9 cellular contexts compared by ENCODE assay signal in the genomic region with DNA sequence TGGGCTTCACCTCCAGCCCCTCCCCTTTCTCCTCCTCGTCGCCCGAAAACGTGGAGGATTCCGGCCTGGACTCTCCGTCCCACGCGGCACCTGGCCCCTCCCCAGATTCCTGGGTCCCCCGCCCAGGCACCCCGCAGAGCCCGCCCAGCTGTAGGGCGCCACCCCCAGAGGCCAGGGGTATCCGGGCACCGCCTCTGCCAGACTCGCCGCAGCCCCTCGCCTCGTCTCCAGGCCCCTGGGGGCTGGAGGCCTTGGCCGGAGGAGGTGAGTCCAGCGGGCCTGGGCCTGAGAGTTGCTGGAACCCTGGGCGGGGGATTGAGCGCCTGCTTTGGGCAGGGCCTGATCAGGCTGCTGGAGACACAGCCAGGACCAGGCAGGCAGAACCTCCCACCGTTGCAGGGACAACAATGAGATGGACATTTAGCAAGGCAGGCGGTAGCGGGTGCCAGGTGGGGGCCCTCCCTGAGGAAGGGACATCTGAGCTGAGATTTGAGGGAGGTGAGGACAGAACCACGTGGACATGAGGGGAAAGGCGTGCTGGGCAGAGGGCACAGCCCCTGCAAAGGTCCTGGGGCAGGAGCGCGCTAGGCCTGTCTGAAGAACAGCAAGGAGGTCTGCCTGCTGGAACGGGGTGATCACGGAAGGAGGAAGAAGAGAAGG. TPM values are rescaled to one million over a fixed set of nuclear protein-coding genes. Genes with fewer than 3 reads are reported as not detected.
DNase-seq lines count a peak whose midpoint lies in the region; ATAC-seq and TF ChIP-seq lines count a peak whose summit lies in the region.
"Had no signal": no experiment of that assay in that cellular context is flagged by ENCODE, and none has a peak within 500 bp of the region (broad histone marks: within the 10 kb centered on the region; RNA-seq: fewer than 3 reads in every experiment).

No MANE protein-coding gene starts in this region.

- H3K9me3 ChIP-seq in AG04450 (ENCODE audit: control insufficient read depth, insufficient read depth, low read length) = no peaks in the 10 kb centered on the region; the same call in 1 of the 2 replicates
- no peaks in the 10 kb centered on the region for H3K9me3 ChIP-seq in ectodermal cell (ENCODE audit: control insufficient read depth, low read length)

- H3K4me1 ChIP-seq in ectodermal cell (ENCODE audit: control insufficient read depth, insufficient read depth, low read length) = peaks cover 6% of the 10 kb centered on the region

- POLR2A ChIA-PET in AG04450 (lab: Yijun Ruan, JAX) = interaction anchor here (0.7 kb wide), 1 partner anchor 359 kb away, joined by 3 read pairs; the partner anchor contains the start of gene MVB12A

- H3K4me1 Mint-ChIP-seq in mesothelial cell of epicardium = peaks cover 5% of the 10 kb centered on the region

- H3K36me3 ChIP-seq in ectodermal cell (ENCODE audit: control insufficient read depth, insufficient read depth, low read length) = no peaks in the 10 kb centered on the region

- no peak for TF ChIP-seq RAD21 in Ishikawa (IDR thresholded peaks at IDR 0.05; ENCODE audit: low read depth)

- TF ChIP-seq CTCF in AG04450 (IDR thresholded peaks at IDR 0.05; ENCODE audit: low read depth, low read length) = no peak
- TF ChIP-seq CTCF in mesothelial cell of epicardium (IDR thresholded peaks at IDR 0.05; ENCODE audit: unreplicated experiment) = no peak

- CTCF ChIA-PET in AG04450 (lab: Charles Lee) = interaction anchor here (2.0 kb wide), 1 partner anchor 13 kb away, joined by 7 read pairs; no protein-coding TSS in a partner anchor

- H3K27ac ChIP-seq in AG04450 (ENCODE audit: low read depth, low read length) = no peak overlapping the region
- no peak overlapping the region for H3K27ac ChIP-seq in ectodermal cell (ENCODE audit: insufficient read depth, low read depth, low read length, poor library complexity, severe bottlenecking)

- no peaks in the 10 kb centered on the region for H3K9me3 Mint-ChIP-seq in mesothelial cell of epicardium

- peaks cover 4% of the 10 kb centered on the region for H3K27me3 ChIP-seq in AG04450 (ENCODE audit: control insufficient read depth, insufficient read depth, low read length)
- H3K27me3 ChIP-seq in ectodermal cell (ENCODE audit: control insufficient read depth, insufficient read depth, low read length, poor library complexity, severe bottlenecking) = no peaks in the 10 kb centered on the region

- H3K27me3 Mint-ChIP-seq in mesothelial cell of epicardium (ENCODE audit: low read depth) = peaks cover 31% of the 10 kb centered on the region

- ATAC-seq in GM18907 (IDR thresholded peaks at IDR 0.05; ENCODE audit: unreplicated experiment) (no peak), GM19467 (IDR thresholded peaks at IDR 0.05; ENCODE audit: unreplicated experiment) (no peak), GM19351 (IDR thresholded peaks at IDR 0.05; ENCODE audit: unreplicated experiment) (no peak)

- TF ChIP-seq EP300 in Ishikawa (IDR thresholded peaks at IDR 0.05; ENCODE audit: borderline replicate concordance) = 0 out of 2 replicates have a peak, but pooled peaks have one; percentile 42

- H3K27ac Mint-ChIP-seq in mesothelial cell of epicardium = no peak overlapping the region

- H3K4me3 Mint-ChIP-seq in mesothelial cell of epicardium = peak overlapping the region; percentile 47

- no peaks in the 10 kb centered on the region for H3K36me3 Mint-ChIP-seq in mesothelial cell of epicardium

- WGBS in ectodermal cell, 2 experiments = 5 to 8% methylated on average over 31 of the region's 31 CpGs

- H3K4me3 ChIP-seq in AG04450 (ENCODE audit: low read depth, low read length) = peak overlapping the region; percentile 35
- H3K4me3 ChIP-seq in ectodermal cell (ENCODE audit: insufficient read depth, low read depth, low read length) = peak overlapping the region; percentile 30

- DNase-seq in AG04450 (ENCODE audit: low read depth, low spot score) (no peak), mesothelial cell of epicardium (ENCODE audit: low spot score in 2 of 2, unreplicated experiment in 2 of 2) (no peak), NCI-H1436 treated with DMSO at 0.1 percent for 48 hours (lab: John Stamatoyannopoulos, UW) (no peak)

TF ChIP-seq in Ishikawa, 13 proteins besides CTCF, POLR2A, EP300 and RAD21:
- TF ChIP-seq TEAD4 (IDR thresholded peaks at IDR 0.05) = peak; percentile 59
- TF ChIP-seq FOXM1 (IDR thresholded peaks at IDR 0.05; ENCODE audit: borderline replicate concordance, low read depth) = no peak
- no peak for TF ChIP-seq NFIC (IDR thresholded peaks at IDR 0.05)
- TF ChIP-seq CEBPB (IDR thresholded peaks at IDR 0.05) = no peak
- TF ChIP-seq MAX (IDR thresholded peaks at IDR 0.05) = peak; percentile 89
- TF ChIP-seq TAF1 (IDR thresholded peaks at IDR 0.05; ENCODE audit: low read depth) = no peak
- TF ChIP-seq EGR1 (IDR thresholded peaks at IDR 0.05) = peak; percentile 40; the same call in 1 of the 2 replicates
- peak; percentile 63 for TF ChIP-seq ZBTB7A (IDR thresholded peaks at IDR 0.05; ENCODE audit: low read depth)
- TF ChIP-seq YY1 (IDR thresholded peaks at IDR 0.05; ENCODE audit: low read depth) = peak; percentile 69; the same call in 1 of the 2 replicates
- no peak for TF ChIP-seq CREB1 (IDR thresholded peaks at IDR 0.05; ENCODE audit: low read depth)
- peak; percentile 23 for TF ChIP-seq TCF12 (IDR thresholded peaks at IDR 0.05; ENCODE audit: low read depth)
- TF ChIP-seq, protein P1, sequence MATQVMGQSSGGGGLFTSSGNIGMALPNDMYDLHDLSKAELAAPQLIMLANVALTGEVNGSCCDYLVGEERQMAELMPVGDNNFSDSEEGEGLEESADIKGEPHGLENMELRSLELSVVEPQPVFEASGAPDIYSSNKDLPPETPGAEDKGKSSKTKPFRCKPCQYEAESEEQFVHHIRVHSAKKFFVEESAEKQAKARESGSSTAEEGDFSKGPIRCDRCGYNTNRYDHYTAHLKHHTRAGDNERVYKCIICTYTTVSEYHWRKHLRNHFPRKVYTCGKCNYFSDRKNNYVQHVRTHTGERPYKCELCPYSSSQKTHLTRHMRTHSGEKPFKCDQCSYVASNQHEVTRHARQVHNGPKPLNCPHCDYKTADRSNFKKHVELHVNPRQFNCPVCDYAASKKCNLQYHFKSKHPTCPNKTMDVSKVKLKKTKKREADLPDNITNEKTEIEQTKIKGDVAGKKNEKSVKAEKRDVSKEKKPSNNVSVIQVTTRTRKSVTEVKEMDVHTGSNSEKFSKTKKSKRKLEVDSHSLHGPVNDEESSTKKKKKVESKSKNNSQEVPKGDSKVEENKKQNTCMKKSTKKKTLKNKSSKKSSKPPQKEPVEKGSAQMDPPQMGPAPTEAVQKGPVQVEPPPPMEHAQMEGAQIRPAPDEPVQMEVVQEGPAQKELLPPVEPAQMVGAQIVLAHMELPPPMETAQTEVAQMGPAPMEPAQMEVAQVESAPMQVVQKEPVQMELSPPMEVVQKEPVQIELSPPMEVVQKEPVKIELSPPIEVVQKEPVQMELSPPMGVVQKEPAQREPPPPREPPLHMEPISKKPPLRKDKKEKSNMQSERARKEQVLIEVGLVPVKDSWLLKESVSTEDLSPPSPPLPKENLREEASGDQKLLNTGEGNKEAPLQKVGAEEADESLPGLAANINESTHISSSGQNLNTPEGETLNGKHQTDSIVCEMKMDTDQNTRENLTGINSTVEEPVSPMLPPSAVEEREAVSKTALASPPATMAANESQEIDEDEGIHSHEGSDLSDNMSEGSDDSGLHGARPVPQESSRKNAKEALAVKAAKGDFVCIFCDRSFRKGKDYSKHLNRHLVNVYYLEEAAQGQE (IDR thresholded peaks at IDR 0.05; ENCODE audit: low read depth) = no peak
- TF ChIP-seq, protein P2, sequence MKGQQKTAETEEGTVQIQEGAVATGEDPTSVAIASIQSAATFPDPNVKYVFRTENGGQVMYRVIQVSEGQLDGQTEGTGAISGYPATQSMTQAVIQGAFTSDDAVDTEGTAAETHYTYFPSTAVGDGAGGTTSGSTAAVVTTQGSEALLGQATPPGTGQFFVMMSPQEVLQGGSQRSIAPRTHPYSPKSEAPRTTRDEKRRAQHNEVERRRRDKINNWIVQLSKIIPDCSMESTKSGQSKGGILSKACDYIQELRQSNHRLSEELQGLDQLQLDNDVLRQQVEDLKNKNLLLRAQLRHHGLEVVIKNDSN (IDR thresholded peaks at IDR 0.05) = peak; percentile 58

RNA-seq across cellular contexts. Expression of gene B3GNT3, which starts 16.2 kb away (rescaled TPM):
- polyA plus RNA-seq in AG04450 (2011; rRNA removed) = not detected in 2 replicates
- polyA minus RNA-seq in AG04450 (2011; rRNA and poly(A)+ RNA removed) = not detected in 2 replicates
- not detected for polyA plus RNA-seq in ectodermal cell (2013, experiment 1 of 4)
- polyA plus RNA-seq in ectodermal cell (2013, experiment 2 of 4) = not detected
- not detected for polyA plus RNA-seq in ectodermal cell (2013, experiment 3 of 4)
- polyA plus RNA-seq in ectodermal cell (2013, experiment 4 of 4) = not detected
- total RNA-seq in mesothelial cell of epicardium = 0.23 TPM in 1 of 3 replicates, not detected in the others

RNA-seq across cellular contexts. Expression of gene FCHO1, which starts 27.5 kb away (rescaled TPM):
- polyA plus RNA-seq in AG04450 (2011; rRNA removed) = 0.15 and 0.35 TPM in 2 replicates
- polyA minus RNA-seq in AG04450 (2011; rRNA and poly(A)+ RNA removed) = 0.28 and 0.65 TPM in 2 replicates
- polyA plus RNA-seq in ectodermal cell (2013, experiment 1 of 4) = 19.3 TPM
- polyA plus RNA-seq in ectodermal cell (2013, experiment 2 of 4) = 13.1 TPM
- 15.7 TPM for polyA plus RNA-seq in ectodermal cell (2013, experiment 3 of 4)
- 16.9 TPM for polyA plus RNA-seq in ectodermal cell (2013, experiment 4 of 4)
- total RNA-seq in mesothelial cell of epicardium = 3.8 to 6.2 TPM (median 4.6 TPM) in 3 replicates

RNA-seq across cellular contexts. Expression of gene INSL3, which starts 42.6 kb away (rescaled TPM):
- polyA plus RNA-seq in AG04450 (2011; rRNA removed) = not detected in 2 replicates
- not detected in 2 replicates for polyA minus RNA-seq in AG04450 (2011; rRNA and poly(A)+ RNA removed)
- polyA plus RNA-seq in ectodermal cell (2013, experiment 1 of 4) = not detected
- 0.37 TPM for polyA plus RNA-seq in ectodermal cell (2013, experiment 2 of 4)
- polyA plus RNA-seq in ectodermal cell (2013, experiment 3 of 4) = 0.69 TPM
- polyA plus RNA-seq in ectodermal cell (2013, experiment 4 of 4) = not detected
- total RNA-seq in mesothelial cell of epicardium = 0.35 to 1.0 TPM (median 0.92 TPM) in 3 replicates
- total RNA-seq: RPMI7951 had no signal

RNA-seq across cellular contexts. Expression of gene MAP1S, which starts 59.5 kb away (rescaled TPM):
- polyA plus RNA-seq in AG04450 (2011; rRNA removed) = 8.2 and 14.3 TPM in 2 replicates
- 24.8 and 32.0 TPM in 2 replicates for polyA minus RNA-seq in AG04450 (2011; rRNA and poly(A)+ RNA removed)
- polyA plus RNA-seq in ectodermal cell (2013, experiment 1 of 4) = 62.7 TPM
- polyA plus RNA-seq in ectodermal cell (2013, experiment 2 of 4) = 70.2 TPM
- polyA plus RNA-seq in ectodermal cell (2013, experiment 3 of 4) = 46.1 TPM
- 42.3 TPM for polyA plus RNA-seq in ectodermal cell (2013, experiment 4 of 4)
- 66.1 to 79.0 TPM (median 68.6 TPM) in 3 replicates for total RNA-seq in mesothelial cell of epicardium
